In the genomic region with DNA sequence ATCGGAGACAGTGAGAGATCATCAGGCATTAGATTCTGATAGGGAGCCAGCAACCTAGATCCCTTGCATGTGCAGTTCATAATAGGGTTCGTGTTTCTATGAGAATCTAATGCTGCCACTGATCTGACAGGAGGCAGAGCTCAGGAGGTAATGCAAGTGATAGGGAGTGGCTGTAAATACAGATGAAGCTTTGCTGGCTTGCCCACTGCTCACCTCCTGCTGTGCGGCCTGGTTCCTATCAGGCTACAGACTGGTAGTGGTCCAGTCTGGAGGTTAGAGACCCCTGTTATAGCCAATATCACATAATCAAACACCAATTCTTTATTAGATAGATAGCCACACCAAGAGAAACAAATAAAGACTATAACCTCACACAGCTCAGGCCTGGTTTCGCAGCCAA, we compare ENCODE assay signal across 2 cellular contexts.
TF ChIP-seq lines count a peak whose summit lies in the region.

No MANE protein-coding gene starts in this region.

TF ChIP-seq in HEK293, 187 proteins besides CTCF, POLR2A, EP300 and RAD21:
- TF ChIP-seq ZNF610 (tag by site-specific recombination; IDR thresholded peaks at IDR 0.05; ENCODE audit: borderline replicate concordance) (peak; percentile 95), ZNF701 (tag by site-specific recombination; IDR thresholded peaks at IDR 0.05) (no peak)

TF ChIP-seq in K562, 482 proteins besides CTCF, POLR2A, EP300 and RAD21:
- TF ChIP-seq ZNF431 (CRISPR knock-in tag; IDR thresholded peaks at IDR 0.05) (no peak), ZNF140 (CRISPR knock-in tag; IDR thresholded peaks at IDR 0.05) (no peak), JUNB (CRISPR knock-in tag; conservative IDR thresholded peaks at IDR 0.05) (no peak), CSDE1 (IDR thresholded peaks at IDR 0.05) (no peak), ZNF232 (CRISPR knock-in tag; IDR thresholded peaks at IDR 0.05) (no peak), IRF2 (CRISPR knock-in tag; IDR thresholded peaks at IDR 0.05) (no peak), ZNF175 (CRISPR knock-in tag; IDR thresholded peaks at IDR 0.05; ENCODE audit: low read depth) (no peak), PURB (CRISPR knock-in tag; IDR thresholded peaks at IDR 0.05; ENCODE audit: low read depth) (no peak), GATA2 (CRISPR knock-in tag; IDR thresholded peaks at IDR 0.05) (no peak)
